25 cellular contexts compared by ENCODE assay signal in the genomic region with DNA sequence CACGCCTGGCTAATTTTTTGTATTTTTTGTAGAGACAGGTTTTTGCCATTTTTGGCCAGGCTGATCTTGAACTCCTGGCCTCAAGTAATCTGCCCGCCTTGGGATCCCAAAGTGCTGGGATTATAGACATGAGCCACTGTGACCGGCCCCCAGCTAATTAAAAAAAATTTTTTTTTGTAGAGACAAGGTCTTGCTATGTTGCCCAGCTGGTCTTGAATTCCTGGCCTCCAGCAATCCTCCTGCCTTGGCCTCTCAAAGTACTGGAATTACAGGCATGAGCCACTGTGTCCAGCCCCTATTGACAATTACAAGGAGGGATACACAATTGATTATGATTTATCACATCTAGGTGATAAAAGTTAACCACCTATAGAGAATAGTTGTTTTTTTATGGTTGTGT.
"Had no signal": no experiment of that assay in that cellular context is flagged by ENCODE, and none has a peak within 500 bp of the region (broad histone marks: within the 10 kb centered on the region; RNA-seq: fewer than 3 reads in every experiment).

No MANE protein-coding gene starts in this region.

- H3K27ac ChIP-seq: stomach, suprapubic skin, testis, thoracic aorta, thyroid gland, tibial artery, tibial nerve, transverse colon, upper lobe of left lung, upper lobe of right lung, uterus, vagina had no signal

- H3K4me3 ChIP-seq: stomach, suprapubic skin, testis, thoracic aorta, thyroid gland, tibial artery, tibial nerve, transverse colon, upper lobe of left lung, upper lobe of right lung, uterus, vagina had no signal

- H3K4me1 ChIP-seq: stomach, suprapubic skin, testis, thyroid gland, tibial artery, tibial nerve, transverse colon, upper lobe of left lung, upper lobe of right lung, uterus, vagina had no signal

- H3K36me3 ChIP-seq: stomach, suprapubic skin, thoracic aorta, thyroid gland, tibial artery, tibial nerve, transverse colon, upper lobe of left lung, upper lobe of right lung, uterus, vagina had no signal

- H3K27me3 ChIP-seq: stomach, suprapubic skin, testis, thyroid gland, tibial artery, tibial nerve, transverse colon, upper lobe of left lung, upper lobe of right lung, uterus, vagina had no signal

- H3K9me3 ChIP-seq: stomach, suprapubic skin, testis, thoracic aorta, thyroid gland, tibial artery, tibial nerve, transverse colon, upper lobe of left lung, upper lobe of right lung, uterus, vagina had no signal

- DNase-seq: stimulated activated CD4-positive, alpha-beta T cell treated with anti-CD3 and anti-CD28 coated beads, Interleukin-2, amount 100 ng/mL, for 48 hours; stimulated activated CD4-positive, alpha-beta T cell treated with anti-CD3 and anti-CD28 coated beads, Interleukin-4, amount 100 ng/mL, for 1 hour; stimulated activated CD4-positive, alpha-beta T cell treated with anti-CD3 and anti-CD28 coated beads, Interleukin-4, amount 100 ng/mL, for 24 hours; stimulated activated CD4-positive, alpha-beta T cell treated with anti-CD3 and anti-CD28 coated beads, Interleukin-4, amount 100 ng/mL, for 4 hours; stimulated activated CD8-positive, alpha-beta memory T cell treated with anti-CD3 and anti-CD28 coated beads, Interleukin-4, amount 100 ng/mL, for 48 hours; stimulated activated naive B cell treated with anti-CD40 and anti-IgM and Interleukin-4, amounts not matched to agents 10 μg/mL and 1 μg/mL and 100 μg/mL, for 72 hours; stimulated activated naive CD4-positive, alpha-beta T cell; stimulated activated naive CD4-positive, alpha-beta T cell treated with Interleukin-2 at 50 U/mL for 16 hours; stimulated activated naive CD8-positive, alpha-beta T cell treated with anti-CD3 and anti-CD28 coated beads, Interleukin-15, amount 100 ng/mL, for 72 hours; stimulated activated naive CD8-positive, alpha-beta T cell treated with anti-CD3 and anti-CD28 coated beads, Interleukin-15, Interleukin-2, amounts not matched to agents 100 U/mL and 50 U/mL, for 24 hours; stomach; substantia nigra; testis; thyroid gland; tibial artery; transverse colon; upper lobe of left lung; upper lobe of right lung; uterus had no signal

- ATAC-seq: stimulated activated effector memory CD8-positive, alpha-beta T cell treated with anti-CD3 and anti-CD28 coated beads, Interleukin-12 subunit alpha, Interleukin-12 subunit beta, amount 100 ng/mL, for 72 hours; stimulated activated memory B cell treated with anti-CD40 and anti-IgM and Interleukin-4, amounts not matched to agents 10 μg/mL and 1 μg/mL and 100 μg/mL, for 72 hours; stimulated activated naive B cell treated with anti-CD40 and anti-IgM and Interleukin-4, amounts not matched to agents 10 μg/mL and 1 μg/mL and 100 μg/mL, for 72 hours; stimulated activated naive CD8-positive, alpha-beta T cell treated with anti-CD3 and anti-CD28 coated beads, Interleukin-15, amount 100 ng/mL, for 72 hours; stimulated activated naive CD8-positive, alpha-beta T cell treated with anti-CD3 and anti-CD28 coated beads, Interleukin-15, Interleukin-2, amounts not matched to agents 100 U/mL and 50 U/mL, for 24 hours; upper lobe of right lung had no signal
